In the genomic region with DNA sequence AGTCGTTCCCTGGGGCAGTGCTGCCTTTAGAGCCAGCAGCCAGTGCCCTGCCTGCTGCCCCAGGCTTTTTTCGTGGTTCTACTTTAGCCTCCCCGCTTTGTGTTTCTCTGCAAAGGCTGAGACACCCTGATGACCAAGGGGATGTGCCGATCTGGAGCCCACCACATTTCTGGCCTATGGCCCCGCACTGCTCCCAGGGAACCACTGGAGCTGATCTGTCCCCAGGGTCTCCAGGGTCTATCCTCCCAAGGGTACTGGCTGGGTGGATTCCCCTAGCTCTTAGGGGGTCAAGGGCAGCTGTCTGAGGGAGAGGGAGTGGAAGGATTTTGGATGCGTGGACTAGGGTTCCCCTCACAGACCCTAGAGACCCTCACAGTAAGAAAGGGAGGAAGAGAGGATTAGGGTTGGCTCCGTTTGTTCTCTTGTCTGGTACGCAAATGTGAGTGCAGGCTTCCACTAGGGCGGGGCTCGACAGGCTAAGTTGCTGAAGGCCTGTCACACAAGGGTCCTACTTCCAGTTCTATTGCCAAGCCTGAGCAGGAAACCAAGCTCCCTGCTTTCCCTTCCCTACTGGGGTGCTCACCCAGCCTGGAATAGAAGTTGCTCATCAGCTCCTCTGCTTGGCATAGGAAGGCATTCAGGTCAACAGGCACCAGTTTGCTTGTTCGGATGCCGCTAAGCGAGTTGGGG, we compare ENCODE assay signal across 2 cellular contexts.
A peak's percentile ranks its signal among the peaks of the same experiment; 100 is the strongest.
TF ChIP-seq lines count a peak whose summit lies in the region.

No MANE protein-coding gene starts in this region.

TF ChIP-seq in HepG2, 621 proteins besides CTCF, POLR2A, EP300 and RAD21:
- TF ChIP-seq ZNF577 (CRISPR knock-in tag; IDR thresholded peaks at IDR 0.05; ENCODE audit: borderline replicate concordance, low read depth) (no peak), ZNF720 (CRISPR knock-in tag; IDR thresholded peaks at IDR 0.05) (no peak)
- TF ChIP-seq, protein P1, sequence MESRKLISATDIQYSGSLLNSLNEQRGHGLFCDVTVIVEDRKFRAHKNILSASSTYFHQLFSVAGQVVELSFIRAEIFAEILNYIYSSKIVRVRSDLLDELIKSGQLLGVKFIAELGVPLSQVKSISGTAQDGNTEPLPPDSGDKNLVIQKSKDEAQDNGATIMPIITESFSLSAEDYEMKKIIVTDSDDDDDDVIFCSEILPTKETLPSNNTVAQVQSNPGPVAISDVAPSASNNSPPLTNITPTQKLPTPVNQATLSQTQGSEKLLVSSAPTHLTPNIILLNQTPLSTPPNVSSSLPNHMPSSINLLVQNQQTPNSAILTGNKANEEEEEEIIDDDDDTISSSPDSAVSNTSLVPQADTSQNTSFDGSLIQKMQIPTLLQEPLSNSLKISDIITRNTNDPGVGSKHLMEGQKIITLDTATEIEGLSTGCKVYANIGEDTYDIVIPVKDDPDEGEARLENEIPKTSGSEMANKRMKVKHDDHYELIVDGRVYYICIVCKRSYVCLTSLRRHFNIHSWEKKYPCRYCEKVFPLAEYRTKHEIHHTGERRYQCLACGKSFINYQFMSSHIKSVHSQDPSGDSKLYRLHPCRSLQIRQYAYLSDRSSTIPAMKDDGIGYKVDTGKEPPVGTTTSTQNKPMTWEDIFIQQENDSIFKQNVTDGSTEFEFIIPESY (CRISPR knock-in tag; IDR thresholded peaks at IDR 0.05) = peak; percentile 83

TF ChIP-seq in WTC11, 78 proteins besides CTCF, POLR2A, EP300 and RAD21:
- TF ChIP-seq, protein P2, sequence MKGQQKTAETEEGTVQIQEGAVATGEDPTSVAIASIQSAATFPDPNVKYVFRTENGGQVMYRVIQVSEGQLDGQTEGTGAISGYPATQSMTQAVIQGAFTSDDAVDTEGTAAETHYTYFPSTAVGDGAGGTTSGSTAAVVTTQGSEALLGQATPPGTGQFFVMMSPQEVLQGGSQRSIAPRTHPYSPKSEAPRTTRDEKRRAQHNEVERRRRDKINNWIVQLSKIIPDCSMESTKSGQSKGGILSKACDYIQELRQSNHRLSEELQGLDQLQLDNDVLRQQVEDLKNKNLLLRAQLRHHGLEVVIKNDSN (CRISPR knock-in tag; IDR thresholded peaks at IDR 0.05) = no peak
- no peak for TF ChIP-seq NR3C1 (CRISPR knock-in tag; conservative IDR thresholded peaks at IDR 0.05; ENCODE audit: low read depth)
- TF ChIP-seq, protein P3, sequence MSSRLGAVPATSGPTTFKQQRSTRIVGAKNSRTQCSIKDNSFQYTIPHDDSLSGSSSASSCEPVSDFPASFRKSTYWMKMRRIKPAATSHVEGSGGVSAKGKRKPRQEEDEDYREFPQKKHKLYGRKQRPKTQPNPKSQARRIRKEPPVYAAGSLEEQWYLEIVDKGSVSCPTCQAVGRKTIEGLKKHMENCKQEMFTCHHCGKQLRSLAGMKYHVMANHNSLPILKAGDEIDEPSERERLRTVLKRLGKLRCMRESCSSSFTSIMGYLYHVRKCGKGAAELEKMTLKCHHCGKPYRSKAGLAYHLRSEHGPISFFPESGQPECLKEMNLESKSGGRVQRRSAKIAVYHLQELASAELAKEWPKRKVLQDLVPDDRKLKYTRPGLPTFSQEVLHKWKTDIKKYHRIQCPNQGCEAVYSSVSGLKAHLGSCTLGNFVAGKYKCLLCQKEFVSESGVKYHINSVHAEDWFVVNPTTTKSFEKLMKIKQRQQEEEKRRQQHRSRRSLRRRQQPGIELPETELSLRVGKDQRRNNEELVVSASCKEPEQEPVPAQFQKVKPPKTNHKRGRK (CRISPR knock-in tag; IDR thresholded peaks at IDR 0.05; ENCODE audit: borderline replicate concordance) = no peak
